Comparison of ENCODE assay signal across 9 cellular contexts in genomic region chr3:193744048-193744821, GRCh38.
DNase-seq lines count a peak whose midpoint lies in the region; ATAC-seq and TF ChIP-seq lines count a peak whose summit lies in the region.
"Had no signal": no experiment of that assay in that cellular context is flagged by ENCODE, and none has a peak within 500 bp of the region (broad histone marks: within the 10 kb centered on the region; RNA-seq: fewer than 3 reads in every experiment).

No MANE protein-coding gene starts in this region.

- TF ChIP-seq CTCF in HFFc6 (IDR thresholded peaks at IDR 0.05), result no peak

- H3K4me3 Mint-ChIP-seq in activated T-helper 1 cell treated with anti-CD3 and anti-CD28 coated beads, Interleukin-12 subunit alpha, Interleukin-12 subunit beta, Interleukin-2, Interleukin-4 antibody, amounts not matched to agents 30 ng/mL and 10 ng/mL and 1 ng/mL, durations not matched to agents 14 hours and 24 hours and 36 hours, result peak overlapping the region; percentile 61
- no peak overlapping the region for H3K4me3 Mint-ChIP-seq in HFFc6

- intact Hi-C loops in activated T-helper 1 cell treated with anti-CD3 and anti-CD28 coated beads, Interleukin-12 subunit alpha, Interleukin-12 subunit beta, Interleukin-2, Interleukin-4 antibody, amounts not matched to agents 30 ng/mL and 10 ng/mL and 1 ng/mL, durations not matched to agents 14 hours and 24 hours and 36 hours (cut with micrococcal nuclease), result no loop called here

- peaks cover 17% of the 10 kb centered on the region for H3K4me1 Mint-ChIP-seq in activated T-helper 1 cell treated with anti-CD3 and anti-CD28 coated beads, Interleukin-12 subunit alpha, Interleukin-12 subunit beta, Interleukin-2, Interleukin-4 antibody, amounts not matched to agents 30 ng/mL and 10 ng/mL and 1 ng/mL, durations not matched to agents 14 hours and 24 hours and 36 hours (ENCODE audit: low read depth)
- no peaks in the 10 kb centered on the region for H3K4me1 Mint-ChIP-seq in HFFc6 (ENCODE audit: low read depth)

- H3K9me3 Mint-ChIP-seq in activated T-helper 1 cell treated with anti-CD3 and anti-CD28 coated beads, Interleukin-12 subunit alpha, Interleukin-12 subunit beta, Interleukin-2, Interleukin-4 antibody, amounts not matched to agents 30 ng/mL and 10 ng/mL and 1 ng/mL, durations not matched to agents 14 hours and 24 hours and 36 hours, result no peaks in the 10 kb centered on the region
- H3K9me3 Mint-ChIP-seq in HFFc6, result no peaks in the 10 kb centered on the region

- no peaks in the 10 kb centered on the region for H3K36me3 Mint-ChIP-seq in activated T-helper 1 cell treated with anti-CD3 and anti-CD28 coated beads, Interleukin-12 subunit alpha, Interleukin-12 subunit beta, Interleukin-2, Interleukin-4 antibody, amounts not matched to agents 30 ng/mL and 10 ng/mL and 1 ng/mL, durations not matched to agents 14 hours and 24 hours and 36 hours (ENCODE audit: low read depth)
- H3K36me3 Mint-ChIP-seq in HFFc6 (ENCODE audit: low read depth), result no peaks in the 10 kb centered on the region

- H3K27ac Mint-ChIP-seq in activated T-helper 1 cell treated with anti-CD3 and anti-CD28 coated beads, Interleukin-12 subunit alpha, Interleukin-12 subunit beta, Interleukin-2, Interleukin-4 antibody, amounts not matched to agents 30 ng/mL and 10 ng/mL and 1 ng/mL, durations not matched to agents 14 hours and 24 hours and 36 hours, result peak overlapping the region; percentile 37
- no peak overlapping the region for H3K27ac Mint-ChIP-seq in HFFc6

- ATAC-seq in GM18511 (IDR thresholded peaks at IDR 0.05; ENCODE audit: unreplicated experiment) (peak; percentile 46), HG03378 (IDR thresholded peaks at IDR 0.05; ENCODE audit: unreplicated experiment) (no peak)

- H3K27me3 Mint-ChIP-seq in activated T-helper 1 cell treated with anti-CD3 and anti-CD28 coated beads, Interleukin-12 subunit alpha, Interleukin-12 subunit beta, Interleukin-2, Interleukin-4 antibody, amounts not matched to agents 30 ng/mL and 10 ng/mL and 1 ng/mL, durations not matched to agents 14 hours and 24 hours and 36 hours (ENCODE audit: insufficient read depth), result peaks cover 12% of the 10 kb centered on the region
- H3K27me3 Mint-ChIP-seq in HFFc6 (ENCODE audit: insufficient read depth), result peaks cover 19% of the 10 kb centered on the region

- peak; percentile 96 for DNase-seq in NCI-H1092 treated with DMSO at 0.1 percent for 48 hours (lab: John Stamatoyannopoulos, UW)
- no peak for DNase-seq in activated T-helper 1 cell treated with anti-CD3 and anti-CD28 coated beads, Interleukin-12 subunit alpha, Interleukin-12 subunit beta, Interleukin-2, Interleukin-4 antibody, amounts not matched to agents 30 ng/mL and 10 ng/mL and 1 ng/mL, durations not matched to agents 14 hours and 24 hours and 36 hours (ENCODE audit: low spot score)
- DNase-seq in mucosa of gallbladder (ENCODE audit: low spot score), result peak; percentile 70
- no peak for DNase-seq in HFFc6
- DNase-seq in activated CD4-positive, alpha-beta T cell treated with anti-CD3 and anti-CD28 coated beads, Interleukin-2, amount 50 U/mL, for 4 hours, result no peak
- DNase-seq in hepatic stellate cell (ENCODE audit: low spot score), result no peak
- DNase-seq: T1000 had no signal

Comparison
In these comparisons a context has a peak if more than half of its experiments do, and no peak if none do; other contexts are left out.
1. DNase-seq: peak in NCI-H1092 treated with DMSO at 0.1 percent for 48 hours (single experiment) and mucosa of gallbladder (single experiment); none in activated T-helper 1 cell treated with anti-CD3 and anti-CD28 coated beads, Interleukin-12 subunit alpha, Interleukin-12 subunit beta, Interleukin-2, Interleukin-4 antibody, amounts not matched to agents 30 ng/mL and 10 ng/mL and 1 ng/mL, durations not matched to agents 14 hours and 24 hours and 36 hours (single experiment), HFFc6 (single experiment), activated CD4-positive, alpha-beta T cell treated with anti-CD3 and anti-CD28 coated beads, Interleukin-2, amount 50 U/mL, for 4 hours (0 of 2) and hepatic stellate cell (single experiment).